ENCODE assay signal across 8 cellular contexts in genomic region chr5:142769251-142769792, GRCh38. TPM values are rescaled to one million over a fixed set of nuclear protein-coding genes. Genes with fewer than 3 reads are reported as not detected.
DNase-seq lines count a peak whose midpoint lies in the region; ATAC-seq and TF ChIP-seq lines count a peak whose summit lies in the region.

No MANE protein-coding gene starts in this region.

- POLR2A ChIA-PET in activated CD8-positive, alpha-beta T cell treated with anti-CD3 and anti-CD28 coated beads, Interleukin-2, amount 10 ng/mL, durations not matched to agents 7 days and 5 days (lab: Charles Lee), result interaction anchor here (0.5 to 3.6 kb wide), 5 partner anchors 14 to 277 kb away, joined by 3 to 28 read pairs (median 6); no protein-coding TSS in a partner anchor

- H3K4me1 Mint-ChIP-seq in activated CD8-positive, alpha-beta T cell treated with anti-CD3 and anti-CD28 coated beads, Interleukin-2, amount 10 ng/mL, durations not matched to agents 7 days and 5 days (ENCODE audit: low read depth), result peaks cover 31% of the 10 kb centered on the region
- H3K4me1 Mint-ChIP-seq in stimulated activated memory B cell treated with anti-CD40 and anti-IgM and Interleukin-4, amounts not matched to agents 10 μg/mL and 1 μg/mL and 100 μg/mL, for 72 hours, result peaks cover 18% of the 10 kb centered on the region

- H3K4me1 ChIP-seq in left ventricle myocardium inferior, result peaks cover 47% of the 10 kb centered on the region

- H3K4me3 Mint-ChIP-seq in activated CD8-positive, alpha-beta T cell treated with anti-CD3 and anti-CD28 coated beads, Interleukin-2, amount 10 ng/mL, durations not matched to agents 7 days and 5 days, result peak overlapping the region; percentile 81
- peak overlapping the region; percentile 80 for H3K4me3 Mint-ChIP-seq in stimulated activated memory B cell treated with anti-CD40 and anti-IgM and Interleukin-4, amounts not matched to agents 10 μg/mL and 1 μg/mL and 100 μg/mL, for 72 hours

- CTCF ChIA-PET in activated CD8-positive, alpha-beta T cell treated with anti-CD3 and anti-CD28 coated beads, Interleukin-2, amount 10 ng/mL, durations not matched to agents 7 days and 5 days (lab: Charles Lee), result interaction anchor here (0.7 to 8.1 kb wide), 22 partner anchors 9 to 119 kb away, joined by 3 to 76 read pairs (median 6); no protein-coding TSS in a partner anchor

- peaks cover 2% of the 10 kb centered on the region for H3K36me3 Mint-ChIP-seq in activated CD8-positive, alpha-beta T cell treated with anti-CD3 and anti-CD28 coated beads, Interleukin-2, amount 10 ng/mL, durations not matched to agents 7 days and 5 days (ENCODE audit: low read depth)
- no peaks in the 10 kb centered on the region for H3K36me3 Mint-ChIP-seq in stimulated activated memory B cell treated with anti-CD40 and anti-IgM and Interleukin-4, amounts not matched to agents 10 μg/mL and 1 μg/mL and 100 μg/mL, for 72 hours

- no peaks in the 10 kb centered on the region for H3K9me3 Mint-ChIP-seq in activated CD8-positive, alpha-beta T cell treated with anti-CD3 and anti-CD28 coated beads, Interleukin-2, amount 10 ng/mL, durations not matched to agents 7 days and 5 days (ENCODE audit: insufficient read depth)
- H3K9me3 Mint-ChIP-seq in stimulated activated memory B cell treated with anti-CD40 and anti-IgM and Interleukin-4, amounts not matched to agents 10 μg/mL and 1 μg/mL and 100 μg/mL, for 72 hours, result no peaks in the 10 kb centered on the region

- peak overlapping the region; percentile 95 for H3K27ac ChIP-seq in left ventricle myocardium inferior (replicated peaks)

- H3K27me3 Mint-ChIP-seq in activated CD8-positive, alpha-beta T cell treated with anti-CD3 and anti-CD28 coated beads, Interleukin-2, amount 10 ng/mL, durations not matched to agents 7 days and 5 days (ENCODE audit: low read depth), result peaks cover 3% of the 10 kb centered on the region
- H3K27me3 Mint-ChIP-seq in stimulated activated memory B cell treated with anti-CD40 and anti-IgM and Interleukin-4, amounts not matched to agents 10 μg/mL and 1 μg/mL and 100 μg/mL, for 72 hours, result no peaks in the 10 kb centered on the region

- H3K27ac Mint-ChIP-seq in activated CD8-positive, alpha-beta T cell treated with anti-CD3 and anti-CD28 coated beads, Interleukin-2, amount 10 ng/mL, durations not matched to agents 7 days and 5 days, result peak overlapping the region; percentile 70
- peak overlapping the region; percentile 26 for H3K27ac Mint-ChIP-seq in stimulated activated memory B cell treated with anti-CD40 and anti-IgM and Interleukin-4, amounts not matched to agents 10 μg/mL and 1 μg/mL and 100 μg/mL, for 72 hours

- intact Hi-C loops in left ventricle myocardium inferior (cut with micrococcal nuclease) (no loop called here), left cardiac atrium (cut with DNase I) (no loop called here)

- DNase-seq in left ventricle myocardium inferior (no peak), left cardiac atrium (no peak), DMS 273 treated with DMSO at 0.1 percent for 48 hours (lab: John Stamatoyannopoulos, UW) (no peak), foreskin melanocyte (no peak)
- no peak for DNase-seq in activated CD8-positive, alpha-beta T cell treated with anti-CD3 and anti-CD28 coated beads, Interleukin-2, amount 10 ng/mL, durations not matched to agents 7 days and 5 days

- H3K9me3 ChIP-seq in left ventricle myocardium inferior (replicated peaks), result no peaks in the 10 kb centered on the region

- H3K4me3 ChIP-seq in left ventricle myocardium inferior, result peak overlapping the region; percentile 93
- peak overlapping the region; percentile 77 for H3K4me3 ChIP-seq in iPS-11a (ENCODE audit: low read depth, low read length)

- no peaks in the 10 kb centered on the region for H3K36me3 ChIP-seq in left ventricle myocardium inferior

- H3K27me3 ChIP-seq in left ventricle myocardium inferior (ENCODE audit: low read depth), result no peaks in the 10 kb centered on the region

- TF ChIP-seq CTCF in left ventricle myocardium inferior (IDR thresholded peaks at IDR 0.05; ENCODE audit: borderline replicate concordance), result no peak

- ATAC-seq in left cardiac atrium (no peak), GM18907 (IDR thresholded peaks at IDR 0.05; ENCODE audit: unreplicated experiment) (no peak)
- ATAC-seq in activated CD8-positive, alpha-beta T cell treated with anti-CD3 and anti-CD28 coated beads, Interleukin-2, amount 10 ng/mL, durations not matched to agents 7 days and 5 days, result no peak
- no peak for ATAC-seq in stimulated activated memory B cell treated with anti-CD40 and anti-IgM and Interleukin-4, amounts not matched to agents 10 μg/mL and 1 μg/mL and 100 μg/mL, for 72 hours

RNA-seq across cellular contexts. Expression of gene ARHGAP26, which starts 0.9 kb away (rescaled TPM):
- total RNA-seq in left ventricle myocardium inferior, result 35.7 TPM
- 10 to 100 TPM; 29.6 to 50.2 TPM for total RNA-seq in left cardiac atrium
- total RNA-seq in activated CD8-positive, alpha-beta T cell treated with anti-CD3 and anti-CD28 coated beads, Interleukin-2, amount 10 ng/mL, durations not matched to agents 7 days and 5 days, result 10 to 100 TPM; 25.4 to 30.3 TPM
